Comparison of ENCODE assay signal across 7 cellular contexts in the genomic region with DNA sequence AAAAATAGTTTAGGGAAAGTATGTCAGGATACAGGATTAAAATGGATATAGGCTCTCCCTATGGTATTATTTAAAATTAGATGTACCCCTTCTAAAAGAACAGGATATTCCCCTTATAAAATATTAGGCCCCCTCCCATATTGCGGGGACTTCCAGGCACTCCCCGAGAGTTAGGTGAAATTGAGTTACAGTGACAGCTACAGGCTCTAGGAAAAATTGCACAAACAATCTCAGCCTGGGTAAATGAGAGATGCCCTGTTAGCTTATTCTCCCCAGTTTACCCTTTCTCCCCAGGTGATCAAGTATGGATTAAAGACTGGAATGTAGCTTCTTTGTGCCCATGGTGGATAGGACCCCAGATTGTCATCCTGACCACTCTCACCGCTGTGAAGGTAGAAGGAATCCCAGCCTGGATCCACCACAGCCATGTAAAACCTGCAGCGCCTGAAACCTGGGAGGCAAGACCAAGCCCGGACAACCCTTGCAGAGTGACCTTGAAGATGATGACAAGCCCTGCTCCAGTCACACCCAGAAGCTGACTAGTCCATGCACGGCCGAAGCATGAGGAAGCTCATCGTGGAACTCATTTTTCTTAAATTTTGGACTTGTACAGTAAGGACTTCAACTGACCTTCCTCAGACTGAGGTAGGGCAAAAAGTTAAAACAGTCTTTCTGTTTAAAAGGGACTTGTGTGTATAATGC.
DNase-seq lines count a peak whose midpoint lies in the region; ATAC-seq, FAIRE-seq and TF ChIP-seq lines count a peak whose summit lies in the region.
"Not testable (repeated sequence)": the region's sequence is repeated elsewhere in the genome, so short reads cannot be mapped to it uniquely, and the experiment has no call there.

No MANE protein-coding gene starts in this region.

- H3K4me3 ChIP-seq in DND-41 (ENCODE audit: low read depth in 1 of 2, low read length in 2 of 2); MM.1S (ENCODE audit: low read length); body of pancreas; parathyroid adenoma (ENCODE audit: low read depth, low read length); thyroid gland (replicated peaks in 1 of 3): not testable (repeated sequence)
- peak overlapping the region; percentile 25 to 67 (median 55) for H3K4me3 ChIP-seq in keratinocyte (ENCODE audit: control insufficient read depth in 2 of 3, extremely low read depth in 1 of 3, insufficient read depth in 2 of 3, low read depth in 1 of 3, low read length in 3 of 3)

- H4K20me1 ChIP-seq in DND-41 (ENCODE audit: insufficient read depth, low read length); MM.1S (ENCODE audit: insufficient read depth, low read length); keratinocyte (ENCODE audit: control insufficient read depth, extremely low read depth, insufficient read depth, low read length): not testable (repeated sequence)

- not testable (repeated sequence) for H3K36me3 ChIP-seq in DND-41 (ENCODE audit: insufficient read depth, low read length); MM.1S (replicated peaks; ENCODE audit: insufficient read depth, low read length); body of pancreas (replicated peaks in 1 of 2; ENCODE audit: insufficient read depth in 1 of 2, low read depth in 2 of 2); keratinocyte (ENCODE audit: control insufficient read depth in 2 of 2, extremely low read depth in 1 of 2, insufficient read depth in 2 of 2, low read length in 2 of 2); parathyroid adenoma (ENCODE audit: control insufficient read depth, insufficient read depth, low read length); thyroid gland

- FAIRE-seq in keratinocyte (lab: Jason Lieb, UNC): not testable (repeated sequence)

- not testable (repeated sequence) for H3K9me2 ChIP-seq in MM.1S (replicated peaks; ENCODE audit: insufficient read depth, low read length)

- not testable (repeated sequence) for H3K9me3 ChIP-seq in DND-41 (ENCODE audit: insufficient read depth, low read length, severe bottlenecking); MM.1S (replicated peaks; ENCODE audit: insufficient read depth, low read length); body of pancreas; keratinocyte (ENCODE audit: control insufficient read depth, low read depth, low read length); parathyroid adenoma (ENCODE audit: control insufficient read depth, low read length); thyroid gland

- not testable (repeated sequence) for H3K9me1 ChIP-seq in keratinocyte (ENCODE audit: control insufficient read depth, extremely low read depth, insufficient read depth, low read length)

- H2AFZ ChIP-seq in DND-41 (ENCODE audit: low read depth, low read length); MM.1S (ENCODE audit: low read length): not testable (repeated sequence)
- H2AFZ ChIP-seq in keratinocyte (ENCODE audit: control insufficient read depth, low read length) (peak overlapping the region; percentile 80), parathyroid adenoma (peak overlapping the region; percentile 74)

- not testable (repeated sequence) for ATAC-seq in DND-41 (ENCODE audit: insufficient read depth, low read depth); body of pancreas

- DNase-seq in DND-41; MM.1S; body of pancreas; epithelial cell of prostate (ENCODE audit: low read depth, low spot score); keratinocyte (ENCODE audit: low read depth, low spot score); thyroid gland: not testable (repeated sequence)

- 73 to 81% methylated on average over 6 to 8 of the region's 8 CpGs for WGBS in body of pancreas, 2 donors
- WGBS in thyroid gland, 2 donors: 92 to 93% methylated on average over 8 of the region's 8 CpGs

- not testable (repeated sequence) for H3F3A ChIP-seq in MM.1S (ENCODE audit: insufficient read depth, low read length)

- dilution Hi-C loops in keratinocyte (cut with MboI; ENCODE audit: extremely low pct_ligation_motif_present, low sequenced_read_pairs): not testable (repeated sequence)

- intact Hi-C loops in body of pancreas (cut with DNase I); thyroid gland (cut with DNase I): not testable (repeated sequence)

- not testable (repeated sequence) for H3K27me3 ChIP-seq in DND-41 (ENCODE audit: insufficient read depth, low read length, poor library complexity); MM.1S (replicated peaks; ENCODE audit: insufficient read depth, low read length); body of pancreas; keratinocyte (ENCODE audit: control insufficient read depth, extremely low read depth, insufficient read depth, low read length); parathyroid adenoma (ENCODE audit: control insufficient read depth, insufficient read depth, low read length); thyroid gland

- not testable (repeated sequence) for H3K9ac ChIP-seq in DND-41 (ENCODE audit: low read depth, low read length); MM.1S (ENCODE audit: low read length); parathyroid adenoma
- peak overlapping the region; percentile 73 for H3K9ac ChIP-seq in keratinocyte (ENCODE audit: control insufficient read depth, extremely low read depth, insufficient read depth, low read length)

- TF ChIP-seq POLR2A in body of pancreas (IDR thresholded peaks at IDR 0.05); thyroid gland (IDR thresholded peaks at IDR 0.05): not testable (repeated sequence)

- not testable (repeated sequence) for H3K4me1 ChIP-seq in DND-41 (ENCODE audit: insufficient read depth, low read length); MM.1S (ENCODE audit: low read length); parathyroid adenoma
- H3K4me1 ChIP-seq in body of pancreas (peaks cover 35% of the 10 kb centered on the region), keratinocyte (ENCODE audit: control insufficient read depth, extremely low read depth, insufficient read depth, low read length) (peaks cover 31% of the 10 kb centered on the region), thyroid gland (peaks cover 35 to 45% of the 10 kb centered on the region in 2 donors)

- TF ChIP-seq CTCF in DND-41 (IDR thresholded peaks at IDR 0.05; ENCODE audit: borderline replicate concordance, extremely low read depth, low read length, poor library complexity, severe bottlenecking): peak; percentile 8
- 0 out of 2 replicates have a peak, but pooled peaks have one; percentile 8 for TF ChIP-seq CTCF in MM.1S (IDR thresholded peaks at IDR 0.05; ENCODE audit: low read length)
- TF ChIP-seq CTCF in body of pancreas (IDR thresholded peaks at IDR 0.05): peak in 6 of 7 experiments; percentile 12 to 59 (median 36)
- TF ChIP-seq CTCF in keratinocyte (optimal IDR thresholded peaks at IDR 0.05 in 1 of 3, IDR thresholded peaks at IDR 0.05 in 1 of 3, conservative IDR thresholded peaks at IDR 0.05 in 1 of 3; ENCODE audit: extremely low read depth in 1 of 3, insufficient read depth in 2 of 3, low read length in 3 of 3): peak; percentile 34 to 47 (median 41)
- TF ChIP-seq CTCF in parathyroid adenoma (IDR thresholded peaks at IDR 0.05): peak; percentile 40
- TF ChIP-seq CTCF in thyroid gland (IDR thresholded peaks at IDR 0.05): peak in 3 of 6 experiments; percentile 32 to 60 (median 47)

- H3K79me2 ChIP-seq in DND-41 (ENCODE audit: insufficient read depth, low read length); MM.1S (ENCODE audit: low read length); keratinocyte (ENCODE audit: control insufficient read depth, insufficient read depth, low read length); parathyroid adenoma: not testable (repeated sequence)

- not testable (repeated sequence) for H3K4me2 ChIP-seq in DND-41 (ENCODE audit: insufficient read depth, low read length); MM.1S (ENCODE audit: low read depth, low read length)
- H3K4me2 ChIP-seq in keratinocyte (ENCODE audit: control insufficient read depth, extremely low read depth, insufficient read depth, low read depth, low read length): peak overlapping the region; percentile 90
- H3K4me2 ChIP-seq in parathyroid adenoma (ENCODE audit: low read length): peak overlapping the region; percentile 43

- H3K27ac ChIP-seq in DND-41 (ENCODE audit: low read length); MM.1S (ENCODE audit: low read length): not testable (repeated sequence)
- H3K27ac ChIP-seq in body of pancreas (peak overlapping the region; percentile 39 to 74 (median 57)), epithelial cell of prostate (peak overlapping the region; percentile 68), keratinocyte (ENCODE audit: control insufficient read depth, insufficient read depth, low read length) (peak overlapping the region; percentile 80), parathyroid adenoma (peak overlapping the region; percentile 51), thyroid gland (peak overlapping the region; percentile 70 to 89 (median 85))
